8 cellular contexts compared by ENCODE assay signal in the genomic region with DNA sequence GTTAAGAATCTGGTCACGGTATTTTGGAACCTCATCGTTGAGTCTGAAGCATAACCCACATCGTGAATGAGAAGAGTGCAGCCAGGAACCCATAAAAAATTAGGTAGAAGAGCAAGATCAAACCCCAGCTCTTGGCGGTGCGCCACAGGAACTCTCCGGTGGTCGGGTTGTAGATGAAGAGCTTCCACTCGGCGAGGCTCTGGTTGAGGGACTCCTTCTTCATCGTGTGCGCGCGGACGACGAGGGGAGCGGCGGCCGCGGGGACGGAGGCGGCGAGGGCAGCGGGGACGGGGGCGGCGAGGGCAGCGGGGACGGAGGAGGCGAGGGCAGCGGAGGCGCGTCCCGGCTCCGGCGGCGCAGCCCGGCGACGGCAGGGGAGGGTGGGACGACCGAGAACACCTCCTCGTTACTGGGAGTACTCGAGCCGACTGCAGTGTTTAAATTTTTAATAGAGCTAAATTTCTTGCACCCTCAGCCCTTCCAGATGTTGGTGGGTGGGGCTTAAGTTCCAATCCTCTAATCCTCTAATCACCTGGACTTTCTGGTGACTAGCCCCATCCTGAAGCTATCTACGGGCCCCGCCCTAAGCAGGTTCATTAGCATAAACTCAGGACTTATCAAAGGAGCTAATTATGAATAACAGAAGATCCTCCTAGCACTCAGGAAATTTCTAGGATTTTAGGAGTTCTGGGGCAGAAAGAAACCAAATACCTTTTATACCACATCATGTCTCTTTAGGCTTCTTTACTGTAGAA. TPM values are rescaled to one million over a fixed set of nuclear protein-coding genes. Genes with fewer than 3 reads are reported as not detected.
DNase-seq lines count a peak whose midpoint lies in the region; ATAC-seq and TF ChIP-seq lines count a peak whose summit lies in the region.

No MANE protein-coding gene starts in this region.

- no peaks in the 10 kb centered on the region for H3K79me2 ChIP-seq in MM.1S (ENCODE audit: low read length)

- peak overlapping the region in 1 of 7 donors; percentile 76 for H3K27ac Mint-ChIP-seq in CD14-positive monocyte
- H3K27ac Mint-ChIP-seq in activated naive CD8-positive, alpha-beta T cell, result no peak overlapping the region

- intact Hi-C loops in CD14-positive monocyte (cut with micrococcal nuclease), result no loop called here

- no peaks in the 10 kb centered on the region for H3K9me2 ChIP-seq in MM.1S (replicated peaks; ENCODE audit: insufficient read depth, low read length)

- no peaks in the 10 kb centered on the region for H3K36me3 ChIP-seq in MM.1S (replicated peaks; ENCODE audit: insufficient read depth, low read length)

- TF ChIP-seq CTCF in CD14-positive monocyte (IDR thresholded peaks at IDR 0.05) (no peak), MM.1S (IDR thresholded peaks at IDR 0.05; ENCODE audit: low read length) (no peak)

- no peaks in the 10 kb centered on the region for H3F3A ChIP-seq in MM.1S (ENCODE audit: insufficient read depth, low read length)

- H3K9ac ChIP-seq in MM.1S (ENCODE audit: low read length), result no peak overlapping the region

- H4K20me1 ChIP-seq in MM.1S (ENCODE audit: insufficient read depth, low read length), result no peaks in the 10 kb centered on the region

- peak overlapping the region; percentile 80 to 93 for H3K4me3 Mint-ChIP-seq in CD14-positive monocyte
- H3K4me3 Mint-ChIP-seq in activated naive CD8-positive, alpha-beta T cell, result peak overlapping the region; percentile 91

- ATAC-seq in stimulated activated naive CD8-positive, alpha-beta T cell treated with anti-CD3 and anti-CD28 coated beads, Interleukin-15, Interleukin-2, amounts not matched to agents 100 U/mL and 50 U/mL, for 24 hours, result peak; percentile 61
- no peak for ATAC-seq in GM19463 (IDR thresholded peaks at IDR 0.05; ENCODE audit: unreplicated experiment)
- ATAC-seq in HG03520 (IDR thresholded peaks at IDR 0.05; ENCODE audit: unreplicated experiment), result no peak

- H3K4me2 ChIP-seq in MM.1S (ENCODE audit: low read depth, low read length), result peak overlapping the region; percentile 69

- peak overlapping the region; percentile 55 for H3K4me3 ChIP-seq in MM.1S (ENCODE audit: low read length)
- peak overlapping the region; percentile 42 for H3K4me3 ChIP-seq in iPS-18c (ENCODE audit: insufficient read depth, low read depth, low read length)

- peaks cover 7% of the 10 kb centered on the region for H3K4me1 Mint-ChIP-seq in CD14-positive monocyte
- H3K4me1 Mint-ChIP-seq in activated naive CD8-positive, alpha-beta T cell (ENCODE audit: low read depth), result peaks cover 6% of the 10 kb centered on the region

- DNase-seq in CD14-positive monocyte (ENCODE audit: low spot score), result no peak
- peak; percentile 11 for DNase-seq in MM.1S
- DNase-seq in stimulated activated naive CD8-positive, alpha-beta T cell treated with anti-CD3 and anti-CD28 coated beads, Interleukin-15, Interleukin-2, amounts not matched to agents 100 U/mL and 50 U/mL, for 24 hours, result peak; percentile 29
- DNase-seq in COR-L47 (lab: John Stamatoyannopoulos, UW), result no peak

- H3K4me1 ChIP-seq in MM.1S (ENCODE audit: low read length), result no peaks in the 10 kb centered on the region

- no peaks in the 10 kb centered on the region for H3K36me3 Mint-ChIP-seq in CD14-positive monocyte
- H3K36me3 Mint-ChIP-seq in activated naive CD8-positive, alpha-beta T cell, result no peaks in the 10 kb centered on the region

- H3K27me3 ChIP-seq in MM.1S (replicated peaks; ENCODE audit: insufficient read depth, low read length), result no peaks in the 10 kb centered on the region

- H3K27me3 Mint-ChIP-seq in CD14-positive monocyte (ENCODE audit: low read depth in 3 of 3), result peaks cover 29 to 36% (median 35%) of the 10 kb centered on the region in 3 donors
- H3K27me3 Mint-ChIP-seq in activated naive CD8-positive, alpha-beta T cell, result peaks cover 11% of the 10 kb centered on the region

- H3K9me3 ChIP-seq in MM.1S (replicated peaks; ENCODE audit: insufficient read depth, low read length), result no peaks in the 10 kb centered on the region
- peaks cover 2% of the 10 kb centered on the region for H3K9me3 ChIP-seq in iPS-18c (ENCODE audit: control insufficient read depth, insufficient read depth, low read length)

- H3K27ac ChIP-seq in MM.1S (ENCODE audit: low read length), result no peak overlapping the region

- H2AFZ ChIP-seq in MM.1S (ENCODE audit: low read length), result peak overlapping the region; percentile 40; the same call in 1 of the 2 replicates

- H3K9me3 Mint-ChIP-seq in CD14-positive monocyte, result peaks cover 0 to 12% (median 8%) of the 10 kb centered on the region in 7 donors
- no peaks in the 10 kb centered on the region for H3K9me3 Mint-ChIP-seq in activated naive CD8-positive, alpha-beta T cell (ENCODE audit: low read depth)

RNA-seq across cellular contexts. Expression of a gene that starts 20.4 kb away (rescaled TPM):
- polyA plus RNA-seq in CD14-positive monocyte, result 1 to 10 TPM; 4.7 to 8.9 TPM

Comparison
In these comparisons a context has a peak if more than half of its experiments do, and no peak if none do; other contexts are left out.
1. DNase-seq: peak in MM.1S (single experiment) and stimulated activated naive CD8-positive, alpha-beta T cell treated with anti-CD3 and anti-CD28 coated beads, Interleukin-15, Interleukin-2, amounts not matched to agents 100 U/mL and 50 U/mL, for 24 hours (single experiment); none in CD14-positive monocyte (single experiment) and COR-L47 (single experiment).